Comparison of ENCODE assay signal across 8 cellular contexts in genomic region chr19:38878575-38879399, GRCh38. TPM values are rescaled to one million over a fixed set of nuclear protein-coding genes. Genes with fewer than 3 reads are reported as not detected.
A peak's percentile ranks its signal among the peaks of the same experiment; 100 is the strongest.
DNase-seq lines count a peak whose midpoint lies in the region; ATAC-seq and TF ChIP-seq lines count a peak whose summit lies in the region.

No MANE protein-coding gene starts in this region.

- H3K27ac Mint-ChIP-seq in activated T-helper 1 cell treated with anti-CD3 and anti-CD28 coated beads, Interleukin-12 subunit alpha, Interleukin-12 subunit beta, Interleukin-2, Interleukin-4 antibody, amounts not matched to agents 30 ng/mL and 10 ng/mL and 1 ng/mL, durations not matched to agents 14 hours and 24 hours and 36 hours: peak overlapping the region; percentile 96

- peak overlapping the region in 1 of 2 donors; percentile 55 for H3K9ac ChIP-seq in liver (ENCODE audit: low read depth in 1 of 2, low read length in 2 of 2)

- no peak for TF ChIP-seq RAD21 in liver (IDR thresholded peaks at IDR 0.05)

- TF ChIP-seq CTCF in heart left ventricle (IDR thresholded peaks at IDR 0.05): no peak
- no peak for TF ChIP-seq CTCF in right atrium auricular region (IDR thresholded peaks at IDR 0.05)
- TF ChIP-seq CTCF in liver (IDR thresholded peaks at IDR 0.05; ENCODE audit: low read depth, low read length, missing input control): no peak
- TF ChIP-seq CTCF in upper lobe of left lung (IDR thresholded peaks at IDR 0.05): no peak

- TF ChIP-seq POLR2A in heart left ventricle (IDR thresholded peaks at IDR 0.05) (no peak), upper lobe of left lung (IDR thresholded peaks at IDR 0.05) (no peak)

- WGBS in heart left ventricle, 4 donors: 77 to 80% (median 79%) methylated on average over 12 to 16 of the region's 16 CpGs
- 81% methylated on average over 16 of the region's 16 CpGs for WGBS in liver
- 70 to 77% methylated on average over 13 to 16 of the region's 16 CpGs for WGBS in upper lobe of left lung, 2 donors

- peaks cover 0 to 48% (median 41%) of the 10 kb centered on the region in 9 donors for H3K36me3 ChIP-seq in heart left ventricle
- peaks cover 33% of the 10 kb centered on the region for H3K36me3 ChIP-seq in right atrium auricular region
- H3K36me3 ChIP-seq in liver (ENCODE audit: control insufficient read depth in 4 of 4, insufficient read depth in 3 of 4, low read depth in 1 of 4, low read length in 3 of 4): peaks cover 6 to 20% (median 7%) of the 10 kb centered on the region in 4 donors
- peaks cover 0 to 51% (median 31%) of the 10 kb centered on the region in 4 donors for H3K36me3 ChIP-seq in upper lobe of left lung

- H3K27me3 Mint-ChIP-seq in activated T-helper 1 cell treated with anti-CD3 and anti-CD28 coated beads, Interleukin-12 subunit alpha, Interleukin-12 subunit beta, Interleukin-2, Interleukin-4 antibody, amounts not matched to agents 30 ng/mL and 10 ng/mL and 1 ng/mL, durations not matched to agents 14 hours and 24 hours and 36 hours (ENCODE audit: insufficient read depth): no peaks in the 10 kb centered on the region

- no peak for TF ChIP-seq EP300 in upper lobe of left lung (IDR thresholded peaks at IDR 0.05)

- peak overlapping the region; percentile 95 for H3K4me3 Mint-ChIP-seq in activated T-helper 1 cell treated with anti-CD3 and anti-CD28 coated beads, Interleukin-12 subunit alpha, Interleukin-12 subunit beta, Interleukin-2, Interleukin-4 antibody, amounts not matched to agents 30 ng/mL and 10 ng/mL and 1 ng/mL, durations not matched to agents 14 hours and 24 hours and 36 hours

- peak in 2 of 5 donors; percentile 19 to 41 for DNase-seq in heart left ventricle
- DNase-seq in right atrium auricular region (ENCODE audit: low spot score): no peak
- DNase-seq in activated T-helper 1 cell treated with anti-CD3 and anti-CD28 coated beads, Interleukin-12 subunit alpha, Interleukin-12 subunit beta, Interleukin-2, Interleukin-4 antibody, amounts not matched to agents 30 ng/mL and 10 ng/mL and 1 ng/mL, durations not matched to agents 14 hours and 24 hours and 36 hours (ENCODE audit: low spot score): no peak
- DNase-seq in upper lobe of left lung: no peak
- no peak for DNase-seq in stimulated activated CD4-positive, alpha-beta T cell treated with anti-CD3 and anti-CD28 coated beads, Interleukin-15, amount 100 ng/mL, for 24 hours
- no peak for DNase-seq in SHP77 treated with DMSO at 0.1 percent for 48 hours (lab: John Stamatoyannopoulos, UW)

- H3K27ac ChIP-seq in heart left ventricle: peak overlapping the region in 10 of 12 donors; percentile 29 to 93 (median 62)
- H3K27ac ChIP-seq in right atrium auricular region: peak overlapping the region in 1 of 2 donors; percentile 3
- peak overlapping the region; percentile 21 to 57 for H3K27ac ChIP-seq in liver (ENCODE audit: low read depth in 1 of 2, low read length in 2 of 2)
- peak overlapping the region; percentile 55 to 89 (median 86) for H3K27ac ChIP-seq in upper lobe of left lung

- H3K27me3 ChIP-seq in heart left ventricle (no peaks in the 10 kb centered on the region), right atrium auricular region (no peaks in the 10 kb centered on the region), liver (ENCODE audit: control insufficient read depth in 4 of 4, insufficient read depth in 4 of 4, low read length in 3 of 4) (no peaks in the 10 kb centered on the region), upper lobe of left lung (no peaks in the 10 kb centered on the region)

- intact Hi-C loops in heart left ventricle (cut with DNase I): no loop called here
- intact Hi-C loops in activated T-helper 1 cell treated with anti-CD3 and anti-CD28 coated beads, Interleukin-12 subunit alpha, Interleukin-12 subunit beta, Interleukin-2, Interleukin-4 antibody, amounts not matched to agents 30 ng/mL and 10 ng/mL and 1 ng/mL, durations not matched to agents 14 hours and 24 hours and 36 hours (cut with micrococcal nuclease): loop anchor here (1.0 kb wide), 3 partner anchors 9 to 52 kb away; partner anchors contain the start of genes MRPS12, NFKBIB, SARS2 and SIRT2

- no peaks in the 10 kb centered on the region for H3K9me3 ChIP-seq in heart left ventricle
- H3K9me3 ChIP-seq in right atrium auricular region: no peaks in the 10 kb centered on the region
- no peaks in the 10 kb centered on the region for H3K9me3 ChIP-seq in liver (ENCODE audit: control insufficient read depth in 4 of 4, low read length in 3 of 4)
- no peaks in the 10 kb centered on the region for H3K9me3 ChIP-seq in upper lobe of left lung

- peak overlapping the region in 1 of 12 donors; percentile 49 for H3K4me3 ChIP-seq in heart left ventricle
- no peak overlapping the region for H3K4me3 ChIP-seq in right atrium auricular region
- H3K4me3 ChIP-seq in liver (ENCODE audit: low read depth in 1 of 3, low read length in 3 of 3): no peak overlapping the region
- no peak overlapping the region for H3K4me3 ChIP-seq in upper lobe of left lung

- H3K9me3 Mint-ChIP-seq in activated T-helper 1 cell treated with anti-CD3 and anti-CD28 coated beads, Interleukin-12 subunit alpha, Interleukin-12 subunit beta, Interleukin-2, Interleukin-4 antibody, amounts not matched to agents 30 ng/mL and 10 ng/mL and 1 ng/mL, durations not matched to agents 14 hours and 24 hours and 36 hours: no peaks in the 10 kb centered on the region

- no peak for ATAC-seq in heart left ventricle
- ATAC-seq in upper lobe of left lung (ENCODE audit: low FRiP score in 2 of 2): no peak
- ATAC-seq in HG03280 (IDR thresholded peaks at IDR 0.05; ENCODE audit: unreplicated experiment): no peak

- peaks cover 33% of the 10 kb centered on the region for H3K4me1 Mint-ChIP-seq in activated T-helper 1 cell treated with anti-CD3 and anti-CD28 coated beads, Interleukin-12 subunit alpha, Interleukin-12 subunit beta, Interleukin-2, Interleukin-4 antibody, amounts not matched to agents 30 ng/mL and 10 ng/mL and 1 ng/mL, durations not matched to agents 14 hours and 24 hours and 36 hours (ENCODE audit: low read depth)

- peaks cover 12% of the 10 kb centered on the region for H3K36me3 Mint-ChIP-seq in activated T-helper 1 cell treated with anti-CD3 and anti-CD28 coated beads, Interleukin-12 subunit alpha, Interleukin-12 subunit beta, Interleukin-2, Interleukin-4 antibody, amounts not matched to agents 30 ng/mL and 10 ng/mL and 1 ng/mL, durations not matched to agents 14 hours and 24 hours and 36 hours (ENCODE audit: low read depth)

- H3K4me1 ChIP-seq in heart left ventricle (peaks cover 0 to 22% (median 10%) of the 10 kb centered on the region in 12 donors), right atrium auricular region (peaks cover 0 to 15% of the 10 kb centered on the region in 2 donors), liver (ENCODE audit: control insufficient read depth in 4 of 4, insufficient read depth in 4 of 4, low read length in 3 of 4) (peaks cover 0 to 3% (median 0%) of the 10 kb centered on the region in 4 donors), upper lobe of left lung (peaks cover 16 to 19% (median 16%) of the 10 kb centered on the region in 4 donors)

TF ChIP-seq in liver, 16 proteins besides CTCF, POLR2A, EP300 and RAD21 (continues in another document):
- no peak for TF ChIP-seq FOXA1 (IDR thresholded peaks at IDR 0.05)

RNA-seq across cellular contexts. Expression of gene RINL, which starts 0.7 kb away (rescaled TPM):
- 1 to 10 TPM; 1.6 to 5.7 (median 3.3) TPM for total RNA-seq in heart left ventricle
- 10 to 100 TPM in 1 of 2 donors, 1 to 10 TPM in 1; 5.6 to 11.3 TPM for polyA plus RNA-seq in heart left ventricle
- 1 to 10 TPM; 3.3 to 5.5 TPM for total RNA-seq in right atrium auricular region
- total RNA-seq in activated T-helper 1 cell treated with anti-CD3 and anti-CD28 coated beads, Interleukin-12 subunit alpha, Interleukin-12 subunit beta, Interleukin-2, Interleukin-4 antibody, amounts not matched to agents 30 ng/mL and 10 ng/mL and 1 ng/mL, durations not matched to agents 14 hours and 24 hours and 36 hours: 70.7 and 73.1 TPM in 2 replicates
- total RNA-seq in liver: 1 to 10 TPM; 4.9 to 5.5 TPM
- polyA plus RNA-seq in liver: 1 to 10 TPM; 5.5 to 8.7 TPM
- total RNA-seq in upper lobe of left lung: 10 to 100 TPM in 5 of 6 donors, 1 to 10 TPM in 1; 8.7 to 23.1 (median 13.2) TPM

RNA-seq across cellular contexts. Expression of gene SIRT2, which starts 20.6 kb away (rescaled TPM):
- total RNA-seq in heart left ventricle (100 to 1,000 TPM in 2 of 9 donors, 10 to 100 TPM in 7; 58.3 to 158 (median 62.4) TPM), right atrium auricular region (100 to 1,000 TPM in 1 of 2 donors, 10 to 100 TPM in 1; 91.5 to 170 TPM), liver (10 to 100 TPM; 21.8 to 42.2 TPM), upper lobe of left lung (10 to 100 TPM; 45.2 to 93.2 (median 59.1) TPM)
- polyA plus RNA-seq in heart left ventricle (100 to 1,000 TPM in 1 of 2 donors, 10 to 100 TPM in 1; 51.0 to 104 TPM), liver (10 to 100 TPM; 26.1 to 27.6 TPM)
- 28.3 and 28.7 TPM in 2 replicates for total RNA-seq in activated T-helper 1 cell treated with anti-CD3 and anti-CD28 coated beads, Interleukin-12 subunit alpha, Interleukin-12 subunit beta, Interleukin-2, Interleukin-4 antibody, amounts not matched to agents 30 ng/mL and 10 ng/mL and 1 ng/mL, durations not matched to agents 14 hours and 24 hours and 36 hours

RNA-seq across cellular contexts. Expression of gene NFKBIB, which starts 21.0 kb away (rescaled TPM):
- total RNA-seq in heart left ventricle (10 to 100 TPM; 17.2 to 38.6 (median 22.2) TPM), right atrium auricular region (10 to 100 TPM; 13.3 to 29.2 TPM), liver (10 to 100 TPM; 10.0 to 19.7 TPM), upper lobe of left lung (10 to 100 TPM; 22.8 to 38.4 (median 31.6) TPM)
- polyA plus RNA-seq in heart left ventricle (10 to 100 TPM; 35.0 to 90.4 TPM), liver (10 to 100 TPM in 1 of 2 donors, 1 to 10 TPM in 1; 8.0 to 25.4 TPM)
- 98.1 and 102 TPM in 2 replicates for total RNA-seq in activated T-helper 1 cell treated with anti-CD3 and anti-CD28 coated beads, Interleukin-12 subunit alpha, Interleukin-12 subunit beta, Interleukin-2, Interleukin-4 antibody, amounts not matched to agents 30 ng/mL and 10 ng/mL and 1 ng/mL, durations not matched to agents 14 hours and 24 hours and 36 hours

RNA-seq across cellular contexts. Expression of gene HNRNPL, which starts 29.0 kb away (rescaled TPM):
- total RNA-seq in heart left ventricle (100 to 1,000 TPM in 8 of 9 donors, 10 to 100 TPM in 1; 93.6 to 256 (median 165) TPM), right atrium auricular region (100 to 1,000 TPM; 102 to 115 TPM), liver (100 to 1,000 TPM; 115 to 166 TPM), upper lobe of left lung (100 to 1,000 TPM; 156 to 274 (median 178) TPM)
- polyA plus RNA-seq in heart left ventricle (100 to 1,000 TPM; 103 to 142 TPM), liver (10 to 100 TPM; 50.4 to 76.5 TPM)
- total RNA-seq in activated T-helper 1 cell treated with anti-CD3 and anti-CD28 coated beads, Interleukin-12 subunit alpha, Interleukin-12 subunit beta, Interleukin-2, Interleukin-4 antibody, amounts not matched to agents 30 ng/mL and 10 ng/mL and 1 ng/mL, durations not matched to agents 14 hours and 24 hours and 36 hours: 632 and 659 TPM in 2 replicates

RNA-seq across cellular contexts. Expression of gene CCER2, which starts 33.2 kb away (rescaled TPM):
- total RNA-seq in heart left ventricle: under 1 TPM in 2 of 9 donors, not detected in 7; 0.35 to 0.58 TPM
- under 1 TPM in 1 of 2 donors, not detected in 1; 0.42 TPM for polyA plus RNA-seq in heart left ventricle
- not detected for total RNA-seq in right atrium auricular region
- total RNA-seq in activated T-helper 1 cell treated with anti-CD3 and anti-CD28 coated beads, Interleukin-12 subunit alpha, Interleukin-12 subunit beta, Interleukin-2, Interleukin-4 antibody, amounts not matched to agents 30 ng/mL and 10 ng/mL and 1 ng/mL, durations not matched to agents 14 hours and 24 hours and 36 hours: 0.67 and 0.88 TPM in 2 replicates
- under 1 TPM; 0.08 to 0.14 TPM for total RNA-seq in liver
- under 1 TPM in 1 of 2 donors, not detected in 1; 0.16 TPM for polyA plus RNA-seq in liver
- 1 to 10 TPM in 3 of 6 donors, under 1 TPM in 2, not detected in 1; 0.49 to 4.2 (median 1.3) TPM for total RNA-seq in upper lobe of left lung
